ENCODE assay signal across 14 cellular contexts in genomic region chr7:33743594-33743993, GRCh38.
A peak's percentile ranks its signal among the peaks of the same experiment; 100 is the strongest.
DNase-seq lines count a peak whose midpoint lies in the region; ATAC-seq and TF ChIP-seq lines count a peak whose summit lies in the region.
"Had no signal": no experiment of that assay in that cellular context is flagged by ENCODE, and none has a peak within 500 bp of the region (broad histone marks: within the 10 kb centered on the region; RNA-seq: fewer than 3 reads in every experiment).

No MANE protein-coding gene starts in this region.

- peaks cover 4% of the 10 kb centered on the region for H3K4me1 ChIP-seq in mesenchymal stem cell (ENCODE audit: control insufficient read depth, insufficient read depth, low read depth, low read length)

- WGBS in mesenchymal stem cell: 71% methylated on average over 5 of the region's 5 CpGs

- POLR2A ChIA-PET in AG04450 (lab: Yijun Ruan, JAX): interaction anchor here (1.4 kb wide), 1 partner anchor 22 kb away, joined by 4 read pairs; no protein-coding TSS in a partner anchor
- POLR2A ChIA-PET in WTC11 (lab: Charles Lee): no interaction called here

- peaks cover 19% of the 10 kb centered on the region for H3K4me1 Mint-ChIP-seq in WTC11
- H3K4me1 Mint-ChIP-seq: IgD-negative memory B cell, naive B cell had no signal

- no peak overlapping the region for H2AK5ac ChIP-seq in mesenchymal stem cell (ENCODE audit: low read length, severe bottlenecking)

- peak overlapping the region in 1 of 2 experiments; percentile 49 for H2BK12ac ChIP-seq in mesenchymal stem cell (ENCODE audit: low read length in 2 of 2)

- H3K4me3 Mint-ChIP-seq in WTC11: no peak overlapping the region
- H3K4me3 Mint-ChIP-seq: activated T-cell treated with anti-CD3 and anti-CD28 coated beads, Interleukin-2, amount 50 U/mL, for 72 hours; IgD-negative memory B cell; naive B cell had no signal

- H3K27me3 Mint-ChIP-seq in WTC11 (ENCODE audit: low read depth): no peaks in the 10 kb centered on the region
- H3K27me3 Mint-ChIP-seq: IgD-negative memory B cell had no signal

- no peak for ATAC-seq in WTC11
- ATAC-seq: activated T-cell treated with anti-CD3 and anti-CD28 coated beads, Interleukin-2, amount 50 U/mL, for 72 hours had no signal

- H2BK120ac ChIP-seq in mesenchymal stem cell (ENCODE audit: low read depth, low read length): no peak overlapping the region

- CTCF ChIA-PET in AG04450 (lab: Charles Lee) (interaction anchor here (1.0 to 1.2 kb wide), 4 partner anchors 14 to 189 kb away, joined by 3 read pairs; no protein-coding TSS in a partner anchor), WTC11 (lab: Charles Lee) (interaction anchor here (0.7 to 1.4 kb wide), 4 partner anchors 17 to 284 kb away, joined by 3 to 5 read pairs (median 3); no protein-coding TSS in a partner anchor)

- H3K23ac ChIP-seq in mesenchymal stem cell (ENCODE audit: low read length in 2 of 2): no peak overlapping the region

- no peak for TF ChIP-seq CTCF in AG04450 (IDR thresholded peaks at IDR 0.05; ENCODE audit: low read depth, low read length)
- no peak for TF ChIP-seq CTCF in WTC11 (IDR thresholded peaks at IDR 0.05)

- H3K14ac ChIP-seq in mesenchymal stem cell (ENCODE audit: low read length in 2 of 2): no peak overlapping the region

- H3K36me3 Mint-ChIP-seq in WTC11: no peaks in the 10 kb centered on the region
- H3K36me3 Mint-ChIP-seq: IgD-negative memory B cell, naive B cell had no signal

- H3K27ac Mint-ChIP-seq in WTC11: no peak overlapping the region; the same call in 1 of the 2 replicates
- H3K27ac Mint-ChIP-seq: activated T-cell treated with anti-CD3 and anti-CD28 coated beads, Interleukin-2, amount 50 U/mL, for 72 hours; IgD-negative memory B cell had no signal

- H3K4me3 ChIP-seq in AG04450 (ENCODE audit: low read depth, low read length): no peak overlapping the region
- H3K4me3 ChIP-seq in mesenchymal stem cell (ENCODE audit: insufficient read depth in 1 of 2, low read depth in 1 of 2, low read length in 2 of 2): no peak overlapping the region

- no peak overlapping the region for H2BK5ac ChIP-seq in mesenchymal stem cell (ENCODE audit: low read depth, low read length, poor library complexity, severe bottlenecking)

- no peak overlapping the region for H2BK15ac ChIP-seq in mesenchymal stem cell (ENCODE audit: low read depth, poor library complexity, severe bottlenecking)

- H3K27me3 ChIP-seq in AG04450 (ENCODE audit: control insufficient read depth, insufficient read depth, low read length) (no peaks in the 10 kb centered on the region), mesenchymal stem cell (ENCODE audit: control insufficient read depth in 1 of 2, insufficient read depth in 1 of 2, low read length in 2 of 2) (no peaks in the 10 kb centered on the region)

- no peak overlapping the region for H4K91ac ChIP-seq in mesenchymal stem cell (ENCODE audit: low read length)

- H3K9me3 ChIP-seq in AG04450 (ENCODE audit: control insufficient read depth, insufficient read depth, low read length) (no peaks in the 10 kb centered on the region), mesenchymal stem cell (ENCODE audit: control insufficient read depth, low read length) (no peaks in the 10 kb centered on the region)

- H2AFZ ChIP-seq in mesenchymal stem cell (ENCODE audit: low read depth, low read length): no peak overlapping the region

- H3K18ac ChIP-seq in mesenchymal stem cell (ENCODE audit: low read depth in 1 of 2, low read length in 2 of 2): peak overlapping the region; percentile 61 to 77

- H3K27ac ChIP-seq in AG04450 (ENCODE audit: low read depth, low read length) (peak overlapping the region; percentile 66), mesenchymal stem cell (ENCODE audit: low read length, poor library complexity, severe bottlenecking) (no peak overlapping the region)

- no peak overlapping the region for H4K8ac ChIP-seq in mesenchymal stem cell (ENCODE audit: low read length)

- no peak overlapping the region for H3K4ac ChIP-seq in mesenchymal stem cell (ENCODE audit: low read depth in 1 of 2, low read length in 2 of 2)

- no peaks in the 10 kb centered on the region for H3K79me1 ChIP-seq in mesenchymal stem cell (replicated peaks; ENCODE audit: low read length, poor library complexity, severe bottlenecking)

- H3K9me3 Mint-ChIP-seq in WTC11: no peaks in the 10 kb centered on the region

- H3K9ac ChIP-seq in mesenchymal stem cell (ENCODE audit: low read length): no peak overlapping the region

- H3K4me2 ChIP-seq in mesenchymal stem cell (ENCODE audit: low read length, poor library complexity, severe bottlenecking): no peak overlapping the region

- no peaks in the 10 kb centered on the region for H3K36me3 ChIP-seq in mesenchymal stem cell (ENCODE audit: control insufficient read depth in 1 of 2, insufficient read depth in 2 of 2, low read depth in 1 of 2, low read length in 2 of 2)

- DNase-seq in AG04450 (ENCODE audit: low read depth, low spot score): peak; percentile 78
- peak; percentile 97 for DNase-seq in HCEC 1CT
- peak; percentile 52 for DNase-seq in dedifferentiated amniotic fluid mesenchymal stem cell (ENCODE audit: extremely low spot score)
- DNase-seq in mesenchymal stem cell: peak; percentile 85
- no peak for DNase-seq in COLO668 (lab: John Stamatoyannopoulos, UW; ENCODE audit: unreplicated experiment)
- no peak for DNase-seq in HT-29 (ENCODE audit: low spot score)
- no peak for DNase-seq in WTC11 (ENCODE audit: low spot score)
- DNase-seq in stimulated activated naive CD4-positive, alpha-beta T cell (lab: John Stamatoyannopoulos, UW): no peak
- DNase-seq: activated CD4-positive, alpha-beta T cell treated with anti-CD3 and anti-CD28 coated beads for 1 hour; C1 segment of cervical spinal cord; naive B cell; stimulated activated CD4-positive, alpha-beta T cell treated with anti-CD3 and anti-CD28 coated beads, Interleukin-15, amount 100 ng/mL, for 24 hours had no signal

TF ChIP-seq in WTC11, 78 proteins besides CTCF, POLR2A, EP300 and RAD21 (continues in another document):
- no peak for TF ChIP-seq ZNF317 (CRISPR knock-in tag; IDR thresholded peaks at IDR 0.05; ENCODE audit: borderline replicate concordance, low read depth)
- TF ChIP-seq CREM (CRISPR knock-in tag; IDR thresholded peaks at IDR 0.05): no peak
- TF ChIP-seq NR3C1 (CRISPR knock-in tag; conservative IDR thresholded peaks at IDR 0.05; ENCODE audit: low read depth): no peak
- TF ChIP-seq ELF4 (CRISPR knock-in tag; IDR thresholded peaks at IDR 0.05; ENCODE audit: low read depth): no peak
- TF ChIP-seq, protein P1, sequence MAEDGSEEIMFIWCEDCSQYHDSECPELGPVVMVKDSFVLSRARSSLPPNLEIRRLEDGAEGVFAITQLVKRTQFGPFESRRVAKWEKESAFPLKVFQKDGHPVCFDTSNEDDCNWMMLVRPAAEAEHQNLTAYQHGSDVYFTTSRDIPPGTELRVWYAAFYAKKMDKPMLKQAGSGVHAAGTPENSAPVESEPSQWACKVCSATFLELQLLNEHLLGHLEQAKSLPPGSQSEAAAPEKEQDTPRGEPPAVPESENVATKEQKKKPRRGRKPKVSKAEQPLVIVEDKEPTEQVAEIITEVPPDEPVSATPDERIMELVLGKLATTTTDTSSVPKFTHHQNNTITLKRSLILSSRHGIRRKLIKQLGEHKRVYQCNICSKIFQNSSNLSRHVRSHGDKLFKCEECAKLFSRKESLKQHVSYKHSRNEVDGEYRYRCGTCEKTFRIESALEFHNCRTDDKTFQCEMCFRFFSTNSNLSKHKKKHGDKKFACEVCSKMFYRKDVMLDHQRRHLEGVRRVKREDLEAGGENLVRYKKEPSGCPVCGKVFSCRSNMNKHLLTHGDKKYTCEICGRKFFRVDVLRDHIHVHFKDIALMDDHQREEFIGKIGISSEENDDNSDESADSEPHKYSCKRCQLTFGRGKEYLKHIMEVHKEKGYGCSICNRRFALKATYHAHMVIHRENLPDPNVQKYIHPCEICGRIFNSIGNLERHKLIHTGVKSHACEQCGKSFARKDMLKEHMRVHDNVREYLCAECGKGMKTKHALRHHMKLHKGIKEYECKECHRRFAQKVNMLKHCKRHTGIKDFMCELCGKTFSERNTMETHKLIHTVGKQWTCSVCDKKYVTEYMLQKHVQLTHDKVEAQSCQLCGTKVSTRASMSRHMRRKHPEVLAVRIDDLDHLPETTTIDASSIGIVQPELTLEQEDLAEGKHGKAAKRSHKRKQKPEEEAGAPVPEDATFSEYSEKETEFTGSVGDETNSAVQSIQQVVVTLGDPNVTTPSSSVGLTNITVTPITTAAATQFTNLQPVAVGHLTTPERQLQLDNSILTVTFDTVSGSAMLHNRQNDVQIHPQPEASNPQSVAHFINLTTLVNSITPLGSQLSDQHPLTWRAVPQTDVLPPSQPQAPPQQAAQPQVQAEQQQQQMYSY (CRISPR knock-in tag; IDR thresholded peaks at IDR 0.05): no peak
- TF ChIP-seq, protein P2, sequence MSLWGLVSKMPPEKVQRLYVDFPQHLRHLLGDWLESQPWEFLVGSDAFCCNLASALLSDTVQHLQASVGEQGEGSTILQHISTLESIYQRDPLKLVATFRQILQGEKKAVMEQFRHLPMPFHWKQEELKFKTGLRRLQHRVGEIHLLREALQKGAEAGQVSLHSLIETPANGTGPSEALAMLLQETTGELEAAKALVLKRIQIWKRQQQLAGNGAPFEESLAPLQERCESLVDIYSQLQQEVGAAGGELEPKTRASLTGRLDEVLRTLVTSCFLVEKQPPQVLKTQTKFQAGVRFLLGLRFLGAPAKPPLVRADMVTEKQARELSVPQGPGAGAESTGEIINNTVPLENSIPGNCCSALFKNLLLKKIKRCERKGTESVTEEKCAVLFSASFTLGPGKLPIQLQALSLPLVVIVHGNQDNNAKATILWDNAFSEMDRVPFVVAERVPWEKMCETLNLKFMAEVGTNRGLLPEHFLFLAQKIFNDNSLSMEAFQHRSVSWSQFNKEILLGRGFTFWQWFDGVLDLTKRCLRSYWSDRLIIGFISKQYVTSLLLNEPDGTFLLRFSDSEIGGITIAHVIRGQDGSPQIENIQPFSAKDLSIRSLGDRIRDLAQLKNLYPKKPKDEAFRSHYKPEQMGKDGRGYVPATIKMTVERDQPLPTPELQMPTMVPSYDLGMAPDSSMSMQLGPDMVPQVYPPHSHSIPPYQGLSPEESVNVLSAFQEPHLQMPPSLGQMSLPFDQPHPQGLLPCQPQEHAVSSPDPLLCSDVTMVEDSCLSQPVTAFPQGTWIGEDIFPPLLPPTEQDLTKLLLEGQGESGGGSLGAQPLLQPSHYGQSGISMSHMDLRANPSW (CRISPR knock-in tag; conservative IDR thresholded peaks at IDR 0.05; ENCODE audit: low read depth): no peak
- no peak for TF ChIP-seq SMAD4 (CRISPR knock-in tag; IDR thresholded peaks at IDR 0.05)
- TF ChIP-seq E2F4 (CRISPR knock-in tag; IDR thresholded peaks at IDR 0.05; ENCODE audit: borderline replicate concordance, low read depth): no peak
- no peak for TF ChIP-seq ETV6 (CRISPR knock-in tag; IDR thresholded peaks at IDR 0.05)

Comparison
In these comparisons a context has a peak if more than half of its experiments do, and no peak if none do; other contexts are left out.
1. DNase-seq: peak in AG04450 (single experiment), HCEC 1CT (single experiment), dedifferentiated amniotic fluid mesenchymal stem cell (single experiment) and mesenchymal stem cell (single experiment); none in COLO668 (single experiment), HT-29 (single experiment), WTC11 (single experiment) and stimulated activated naive CD4-positive, alpha-beta T cell (0 of 6).